Comparison of ENCODE assay signal across 1 cellular context in genomic region chr19:13990085-13990484, GRCh38.
TF ChIP-seq lines count a peak whose summit lies in the region.

No MANE protein-coding gene starts in this region.

TF ChIP-seq in WTC11, 78 proteins besides CTCF, POLR2A, EP300 and RAD21 (continued from another document):
- TF ChIP-seq AFF4 (CRISPR knock-in tag; IDR thresholded peaks at IDR 0.05; ENCODE audit: borderline replicate concordance) (no peak), USF1 (CRISPR knock-in tag; IDR thresholded peaks at IDR 0.05) (no peak), ZNF121 (CRISPR knock-in tag; IDR thresholded peaks at IDR 0.05) (no peak), GTF2I (CRISPR knock-in tag; conservative IDR thresholded peaks at IDR 0.05) (no peak), NFE2L1 (CRISPR knock-in tag; IDR thresholded peaks at IDR 0.05) (no peak), MXD4 (CRISPR knock-in tag; IDR thresholded peaks at IDR 0.05; ENCODE audit: borderline replicate concordance) (no peak), ERG (CRISPR knock-in tag; IDR thresholded peaks at IDR 0.05) (no peak), FOXP1 (CRISPR knock-in tag; IDR thresholded peaks at IDR 0.05; ENCODE audit: borderline replicate concordance) (no peak)
